Comparison of ENCODE assay signal across 32 cellular contexts in the genomic region with DNA sequence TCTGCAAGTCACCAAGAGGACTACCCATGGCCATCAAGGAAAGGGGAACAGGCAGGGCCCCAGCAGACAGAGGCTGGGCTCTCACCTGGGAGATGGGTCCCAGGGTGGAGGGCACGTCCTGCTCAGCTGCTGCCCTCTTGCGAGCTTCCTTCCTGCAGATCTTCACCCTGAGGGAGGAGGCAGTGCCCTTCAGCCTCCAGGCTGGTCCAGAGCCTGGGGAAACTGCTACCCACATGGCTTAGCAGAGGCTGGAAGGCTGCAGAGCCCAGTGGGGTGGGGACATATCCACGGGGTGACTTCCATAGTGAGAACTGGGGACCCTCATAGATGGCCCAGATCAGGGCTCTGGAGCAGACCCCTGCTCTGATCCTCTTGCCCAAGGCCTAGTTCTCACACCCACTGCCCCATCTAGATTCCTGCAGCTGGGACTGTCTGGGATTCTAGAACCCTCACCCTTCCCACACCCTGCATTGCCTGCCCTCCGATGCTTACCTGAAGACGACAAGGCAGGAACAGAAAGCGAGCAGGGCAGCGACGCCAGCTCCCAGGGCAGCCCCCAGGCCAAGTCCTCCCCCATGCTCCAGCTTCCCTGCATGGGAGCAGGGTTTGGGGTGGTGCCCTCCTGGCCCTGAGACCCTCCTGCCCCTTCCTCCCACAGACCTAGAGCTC. TPM values are rescaled to one million over a fixed set of nuclear protein-coding genes. Genes with fewer than 3 reads are reported as not detected.
"Had no signal": no experiment of that assay in that cellular context is flagged by ENCODE, and none has a peak within 500 bp of the region (broad histone marks: within the 10 kb centered on the region; RNA-seq: fewer than 3 reads in every experiment).

No MANE protein-coding gene starts in this region.

- ATAC-seq: activated CD4-positive, alpha-beta T cell treated with anti-CD3 and anti-CD28 coated beads for 36 hours; activated CD8-positive, alpha-beta memory T cell treated with anti-CD3 and anti-CD28 coated beads, Interleukin-2, amount 10 ng/mL, durations not matched to agents 7 days and 5 days; activated CD8-positive, alpha-beta T cell treated with anti-CD3 and anti-CD28 coated beads, Interleukin-2, amount 10 ng/mL, durations not matched to agents 7 days and 5 days; esophagus mucosa; heart left ventricle; left lung; right lobe of liver; stimulated activated effector memory CD8-positive, alpha-beta T cell treated with anti-CD3 and anti-CD28 coated beads, Interleukin-12 subunit alpha, Interleukin-12 subunit beta, amount 100 ng/mL, for 72 hours; T-cell had no signal

- H3K4me2 ChIP-seq: neural progenitor cell had no signal

- H3K9ac ChIP-seq: neural progenitor cell had no signal

- H3K4me3 ChIP-seq: heart left ventricle, left lung, neural progenitor cell, right lobe of liver, thoracic aorta, upper lobe of left lung, vagina had no signal

- H3K9me3 ChIP-seq: heart left ventricle, left lung, right lobe of liver, thoracic aorta, upper lobe of left lung, vagina had no signal

- H3K27me3 Mint-ChIP-seq: progenitor cell of endocrine pancreas had no signal

- H3K36me3 Mint-ChIP-seq: activated CD8-positive, alpha-beta memory T cell treated with anti-CD3 and anti-CD28 coated beads, Interleukin-2, amount 10 ng/mL, durations not matched to agents 7 days and 5 days; activated naive CD8-positive, alpha-beta T cell treated with anti-CD3 and anti-CD28 coated beads for 36 hours; naive B cell; neural progenitor cell; stimulated activated effector memory CD8-positive, alpha-beta T cell treated with anti-CD3 and anti-CD28 coated beads, Interleukin-12 subunit alpha, Interleukin-12 subunit beta, amount 100 ng/mL, for 72 hours; T-cell had no signal

- H3K36me3 ChIP-seq: heart left ventricle, left lung, neural progenitor cell, right lobe of liver, thoracic aorta, upper lobe of left lung, vagina had no signal

- H3K9me3 Mint-ChIP-seq: activated naive CD4-positive, alpha-beta T cell treated with anti-CD3 and anti-CD28 coated beads for 36 hours; activated naive CD8-positive, alpha-beta T cell treated with anti-CD3 and anti-CD28 coated beads for 36 hours; activated T-helper 2 cell treated with anti-CD3 and anti-CD28 coated beads, Interferon-gamma antibody, Interleukin-2, Interleukin-4, amounts not matched to agents 10 μg/mL and 5 μg/mL and 100 μg/mL, durations not matched to agents 14 hours and 24 hours and 36 hours; dendritic cell treated with granulocyte-macrophage colony-stimulating factor and Interleukin-4, amounts not matched to agents 40 ng/mL and 50 ng/mL, for 4 days; naive B cell; neural progenitor cell; stimulated activated effector memory CD8-positive, alpha-beta T cell treated with anti-CD3 and anti-CD28 coated beads, Interleukin-12 subunit alpha, Interleukin-12 subunit beta, amount 100 ng/mL, for 72 hours; stimulated activated naive CD8-positive, alpha-beta T cell treated with anti-CD3 and anti-CD28 coated beads, Interleukin-15, Interleukin-2, amounts not matched to agents 100 ng/mL and 50 ng/mL, for 24 hours; T-cell; T-helper 2 cell treated with Interferon-gamma antibody and Interleukin-4, amounts not matched to agents 5 μg/mL and 100 μg/mL, for 36 hours had no signal

- H3K27ac ChIP-seq: heart left ventricle, left lung, neural progenitor cell, right lobe of liver, thoracic aorta, upper lobe of left lung, vagina had no signal

- H3K4me1 ChIP-seq: neural progenitor cell, vagina had no signal

- H3K4me3 Mint-ChIP-seq: activated CD4-positive, alpha-beta T cell treated with anti-CD3 and anti-CD28 coated beads for 36 hours; activated CD8-positive, alpha-beta memory T cell treated with anti-CD3 and anti-CD28 coated beads, Interleukin-2, amount 10 ng/mL, durations not matched to agents 7 days and 5 days; activated CD8-positive, alpha-beta T cell treated with anti-CD3 and anti-CD28 coated beads, Interleukin-2, amount 10 ng/mL, durations not matched to agents 7 days and 5 days; activated naive CD4-positive, alpha-beta T cell treated with anti-CD3 and anti-CD28 coated beads for 36 hours; activated naive CD8-positive, alpha-beta T cell treated with anti-CD3 and anti-CD28 coated beads for 36 hours; dendritic cell treated with granulocyte-macrophage colony-stimulating factor and Interleukin-4, amounts not matched to agents 40 ng/mL and 50 ng/mL, for 4 days; endodermal cell; naive B cell; neural progenitor cell; stimulated activated effector memory CD8-positive, alpha-beta T cell treated with anti-CD3 and anti-CD28 coated beads, Interleukin-12 subunit alpha, Interleukin-12 subunit beta, amount 100 ng/mL, for 72 hours; stimulated activated naive CD8-positive, alpha-beta T cell treated with anti-CD3 and anti-CD28 coated beads, Interleukin-15, Interleukin-2, amounts not matched to agents 100 ng/mL and 50 ng/mL, for 24 hours; T-cell; T-helper 2 cell treated with Interferon-gamma antibody and Interleukin-4, amounts not matched to agents 5 μg/mL and 100 μg/mL, for 36 hours had no signal

- H3K27ac Mint-ChIP-seq: activated CD4-positive, alpha-beta T cell treated with anti-CD3 and anti-CD28 coated beads for 36 hours; activated CD8-positive, alpha-beta memory T cell treated with anti-CD3 and anti-CD28 coated beads, Interleukin-2, amount 10 ng/mL, durations not matched to agents 7 days and 5 days; activated CD8-positive, alpha-beta T cell treated with anti-CD3 and anti-CD28 coated beads, Interleukin-2, amount 10 ng/mL, durations not matched to agents 7 days and 5 days; activated naive CD4-positive, alpha-beta T cell treated with anti-CD3 and anti-CD28 coated beads for 36 hours; activated naive CD8-positive, alpha-beta T cell treated with anti-CD3 and anti-CD28 coated beads for 36 hours; activated T-helper 2 cell treated with anti-CD3 and anti-CD28 coated beads, Interferon-gamma antibody, Interleukin-2, Interleukin-4, amounts not matched to agents 10 μg/mL and 5 μg/mL and 100 μg/mL, durations not matched to agents 14 hours and 24 hours and 36 hours; dendritic cell treated with granulocyte-macrophage colony-stimulating factor and Interleukin-4, amounts not matched to agents 40 ng/mL and 50 ng/mL, for 4 days; endodermal cell; neural progenitor cell; progenitor cell of endocrine pancreas; stimulated activated effector memory CD8-positive, alpha-beta T cell treated with anti-CD3 and anti-CD28 coated beads, Interleukin-12 subunit alpha, Interleukin-12 subunit beta, amount 100 ng/mL, for 72 hours; stimulated activated naive CD8-positive, alpha-beta T cell treated with anti-CD3 and anti-CD28 coated beads, Interleukin-15, Interleukin-2, amounts not matched to agents 100 ng/mL and 50 ng/mL, for 24 hours; T-cell; T-helper 2 cell treated with Interferon-gamma antibody and Interleukin-4, amounts not matched to agents 5 μg/mL and 100 μg/mL, for 36 hours had no signal

- FAIRE-seq: astrocyte had no signal

- H3K27me3 ChIP-seq: neural progenitor cell, right lobe of liver had no signal

- DNase-seq: activated CD4-positive, alpha-beta T cell treated with anti-CD3 and anti-CD28 coated beads for 36 hours; activated CD4-positive, CD25-positive, alpha-beta regulatory T cell; activated CD8-positive, alpha-beta memory T cell treated with anti-CD3 and anti-CD28 coated beads, Interleukin-2, amount 10 ng/mL, durations not matched to agents 7 days and 5 days; activated CD8-positive, alpha-beta T cell treated with anti-CD3 and anti-CD28 coated beads, Interleukin-2, amount 10 ng/mL, durations not matched to agents 7 days and 5 days; activated naive CD4-positive, alpha-beta T cell treated with anti-CD3 and anti-CD28 coated beads for 36 hours; activated naive CD8-positive, alpha-beta T cell treated with anti-CD3 and anti-CD28 coated beads for 36 hours; activated T-cell treated with anti-CD3 and anti-CD28 coated beads, Interleukin-2, amount 50 U/mL, for 48 hours; caudate nucleus; endodermal cell; foreskin fibroblast; heart left ventricle; kidney glomerular epithelial cell; naive B cell; right lobe of liver; stimulated activated CD4-positive, alpha-beta T cell treated with anti-CD3 and anti-CD28 coated beads, Interleukin-12 subunit alpha, Interleukin-12 subunit beta, amount 100 ng/mL, for 4 hours; stimulated activated CD4-positive, alpha-beta T cell treated with anti-CD3 and anti-CD28 coated beads, Interleukin-4, amount 100 ng/mL, for 24 hours; T-cell; upper lobe of left lung had no signal

- H3K4me1 Mint-ChIP-seq: activated CD4-positive, alpha-beta T cell treated with anti-CD3 and anti-CD28 coated beads for 36 hours had no signal

RNA-seq across cellular contexts. Expression of a gene that starts 9.0 kb away (rescaled TPM):
- total RNA-seq: activated CD4-positive, alpha-beta T cell treated with anti-CD3 and anti-CD28 coated beads for 36 hours; activated CD8-positive, alpha-beta memory T cell treated with anti-CD3 and anti-CD28 coated beads, Interleukin-2, amount 10 ng/mL, durations not matched to agents 7 days and 5 days; activated CD8-positive, alpha-beta T cell treated with anti-CD3 and anti-CD28 coated beads, Interleukin-2, amount 10 ng/mL, durations not matched to agents 7 days and 5 days; activated naive CD4-positive, alpha-beta T cell treated with anti-CD3 and anti-CD28 coated beads for 36 hours; activated naive CD8-positive, alpha-beta T cell treated with anti-CD3 and anti-CD28 coated beads for 36 hours; activated T-helper 2 cell treated with anti-CD3 and anti-CD28 coated beads, Interferon-gamma antibody, Interleukin-2, Interleukin-4, amounts not matched to agents 10 μg/mL and 5 μg/mL and 100 μg/mL, durations not matched to agents 14 hours and 24 hours and 36 hours; astrocyte; endodermal cell; esophagus mucosa; lung microvascular endothelial cell; progenitor cell of endocrine pancreas; renal cortical epithelial cell had no signal

RNA-seq across cellular contexts. Expression of a gene that starts 55.3 kb away (rescaled TPM):
- total RNA-seq: esophagus mucosa, vagina had no signal
